In genomic region chr13:21336609-21337008, GRCh38 we compare ENCODE assay signal across 15 cellular contexts.
"Had no signal": no experiment of that assay in that cellular context is flagged by ENCODE, and none has a peak within 500 bp of the region (broad histone marks: within the 10 kb centered on the region; RNA-seq: fewer than 3 reads in every experiment).

No MANE protein-coding gene starts in this region.

- ATAC-seq: activated CD8-positive, alpha-beta T cell treated with anti-CD3 and anti-CD28 coated beads for 36 hours; activated T-cell treated with anti-CD3 and anti-CD28 coated beads, Interleukin-2, amount 50 U/mL, for 4 hours; gastrocnemius medialis; heart right ventricle; naive thymus-derived CD8-positive, alpha-beta T cell; sciatic nerve; stimulated activated naive CD8-positive, alpha-beta T cell treated with anti-CD3 and anti-CD28 coated beads, Interleukin-15, amount 100 ng/mL, for 72 hours had no signal

- H3K4me1 ChIP-seq: adrenal gland, gastrocnemius medialis, heart right ventricle, testis, upper lobe of left lung had no signal

- DNase-seq: activated CD4-positive, alpha-beta T cell treated with anti-CD3 and anti-CD28 coated beads for 48 hours; activated CD8-positive, alpha-beta T cell treated with anti-CD3 and anti-CD28 coated beads for 36 hours; activated effector memory CD4-positive, alpha-beta T cell treated with Interleukin-2 at 50 U/mL for 16 hours; activated T-cell treated with anti-CD3 and anti-CD28 coated beads, Interleukin-2, amount 50 U/mL, for 4 hours; adrenal gland; dorsolateral prefrontal cortex; erythroblast; gastrocnemius medialis; heart right ventricle; naive thymus-derived CD8-positive, alpha-beta T cell; stimulated activated naive CD8-positive, alpha-beta T cell treated with anti-CD3 and anti-CD28 coated beads, Interleukin-15, amount 100 ng/mL, for 72 hours; testis; upper lobe of left lung had no signal

- H3K4me3 ChIP-seq: adrenal gland, dorsolateral prefrontal cortex, gastrocnemius medialis, heart right ventricle, testis, upper lobe of left lung had no signal

- H3K9me3 ChIP-seq: adrenal gland, gastrocnemius medialis, testis, upper lobe of left lung had no signal

- H3K27ac ChIP-seq: adrenal gland, gastrocnemius medialis, heart right ventricle, testis, upper lobe of left lung had no signal

- H3K27me3 ChIP-seq: adrenal gland, dorsolateral prefrontal cortex, gastrocnemius medialis, heart right ventricle, testis, upper lobe of left lung had no signal

- H3K36me3 ChIP-seq: adrenal gland, gastrocnemius medialis, heart right ventricle, upper lobe of left lung had no signal

- FAIRE-seq: islet of Langerhans had no signal
